Comparison of ENCODE assay signal across 1 cellular context in the genomic region with DNA sequence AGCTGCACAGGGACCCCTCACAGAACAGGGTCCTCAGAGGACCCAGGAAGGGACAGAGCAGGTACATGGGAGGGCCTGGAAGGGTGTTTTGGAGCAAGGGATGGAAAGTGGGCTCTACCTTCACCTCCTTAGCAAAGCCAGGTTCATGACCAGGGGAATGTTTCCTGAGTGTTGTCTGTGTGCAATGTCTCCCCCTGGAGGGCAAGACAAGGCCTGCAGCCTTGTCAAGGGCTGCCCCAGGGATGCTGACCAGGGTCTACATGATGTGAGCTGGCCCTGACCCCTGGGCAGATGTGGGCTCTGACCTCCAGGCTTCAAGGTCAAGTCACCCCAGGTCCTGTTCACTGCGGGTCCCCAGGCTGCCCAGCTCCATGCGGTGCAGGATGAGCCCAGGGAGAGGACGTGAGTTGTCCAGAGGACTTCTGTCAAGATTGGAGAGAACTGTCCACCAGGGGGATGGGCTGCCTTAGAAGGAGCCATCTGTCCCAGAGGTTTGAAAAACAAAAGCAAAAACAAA.
TF ChIP-seq lines count a peak whose summit lies in the region.

No MANE protein-coding gene starts in this region.

TF ChIP-seq in GM12878, 131 proteins besides CTCF, POLR2A, EP300 and RAD21 (continued from another document and continues in another):
- TF ChIP-seq CEBPZ (IDR thresholded peaks at IDR 0.05; ENCODE audit: low read depth, low read length) (no peak), CHD4 (IDR thresholded peaks at IDR 0.05) (no peak), SP1 (IDR thresholded peaks at IDR 0.05; ENCODE audit: low read depth, low read length) (no peak), CBX3 (IDR thresholded peaks at IDR 0.05; ENCODE audit: borderline replicate concordance, low read depth) (no peak), E4F1 (IDR thresholded peaks at IDR 0.05; ENCODE audit: borderline replicate concordance, partially characterized antibody) (no peak), CBFB (IDR thresholded peaks at IDR 0.05; ENCODE audit: low read depth) (no peak), NR2C1 (IDR thresholded peaks at IDR 0.05) (no peak), ATF7 (IDR thresholded peaks at IDR 0.05; ENCODE audit: low read depth) (no peak), MEF2A (IDR thresholded peaks at IDR 0.05; ENCODE audit: insufficient read depth, low read depth, low read length) (no peak), MEF2B (IDR thresholded peaks at IDR 0.05; ENCODE audit: partially characterized antibody, poor library complexity, severe bottlenecking) (no peak), PRDM15 (CRISPR knock-in tag; IDR thresholded peaks at IDR 0.05) (no peak), SRF (IDR thresholded peaks at IDR 0.05; ENCODE audit: low read depth in 2 of 2, low read length in 2 of 2) (no peak), FOS (IDR thresholded peaks at IDR 0.05; ENCODE audit: borderline replicate concordance, extremely low read depth, insufficient read length) (no peak), RB1 (IDR thresholded peaks at IDR 0.05; ENCODE audit: borderline replicate concordance) (no peak), TBL1XR1 (IDR thresholded peaks at IDR 0.05; ENCODE audit: low read depth, low read length) (no peak), NFXL1 (IDR thresholded peaks at IDR 0.05; ENCODE audit: borderline replicate concordance) (no peak), SIN3A (IDR thresholded peaks at IDR 0.05; ENCODE audit: low read depth, low read length) (no peak), ZNF217 (IDR thresholded peaks at IDR 0.05) (no peak), EED (IDR thresholded peaks at IDR 0.05; ENCODE audit: low read depth) (0 out of 2 replicates have a peak, but pooled peaks have one; percentile 40), CEBPB (IDR thresholded peaks at IDR 0.05; ENCODE audit: borderline replicate concordance in 1 of 2, low read depth in 2 of 2, low read length in 2 of 2) (no peak), ATF3 (IDR thresholded peaks at IDR 0.05; ENCODE audit: borderline replicate concordance, extremely low read depth, low read depth, low read length) (no peak), RELA (IDR thresholded peaks at IDR 0.05; ENCODE audit: borderline replicate concordance, partially characterized antibody) (no peak), EZH2 (IDR thresholded peaks at IDR 0.05; ENCODE audit: borderline replicate concordance, control insufficient read depth, low read depth, low read length) (no peak), NBN (IDR thresholded peaks at IDR 0.05) (peak; percentile 47; the same call in 1 of the 2 replicates), BMI1 (IDR thresholded peaks at IDR 0.05; ENCODE audit: borderline replicate concordance) (no peak), KLF5 (IDR thresholded peaks at IDR 0.05; ENCODE audit: partially characterized antibody) (no peak), BHLHE40 (IDR thresholded peaks at IDR 0.05; ENCODE audit: borderline replicate concordance in 1 of 2, low read depth in 2 of 2, low read length in 1 of 2) (0 out of 4 replicates have a peak, but pooled peaks of 1 of the 2 experiments have one; percentile 32), IKZF1 (conservative IDR thresholded peaks at IDR 0.05) (peak; percentile 60), BCL11A (IDR thresholded peaks at IDR 0.05; ENCODE audit: low read depth, low read length) (no peak), SREBF2 (IDR thresholded peaks at IDR 0.05; ENCODE audit: low read length) (no peak), GATAD2B (conservative IDR thresholded peaks at IDR 0.05; ENCODE audit: low read depth) (0 out of 2 replicates have a peak, but pooled peaks have one; percentile 34)
- TF ChIP-seq, protein P1, sequence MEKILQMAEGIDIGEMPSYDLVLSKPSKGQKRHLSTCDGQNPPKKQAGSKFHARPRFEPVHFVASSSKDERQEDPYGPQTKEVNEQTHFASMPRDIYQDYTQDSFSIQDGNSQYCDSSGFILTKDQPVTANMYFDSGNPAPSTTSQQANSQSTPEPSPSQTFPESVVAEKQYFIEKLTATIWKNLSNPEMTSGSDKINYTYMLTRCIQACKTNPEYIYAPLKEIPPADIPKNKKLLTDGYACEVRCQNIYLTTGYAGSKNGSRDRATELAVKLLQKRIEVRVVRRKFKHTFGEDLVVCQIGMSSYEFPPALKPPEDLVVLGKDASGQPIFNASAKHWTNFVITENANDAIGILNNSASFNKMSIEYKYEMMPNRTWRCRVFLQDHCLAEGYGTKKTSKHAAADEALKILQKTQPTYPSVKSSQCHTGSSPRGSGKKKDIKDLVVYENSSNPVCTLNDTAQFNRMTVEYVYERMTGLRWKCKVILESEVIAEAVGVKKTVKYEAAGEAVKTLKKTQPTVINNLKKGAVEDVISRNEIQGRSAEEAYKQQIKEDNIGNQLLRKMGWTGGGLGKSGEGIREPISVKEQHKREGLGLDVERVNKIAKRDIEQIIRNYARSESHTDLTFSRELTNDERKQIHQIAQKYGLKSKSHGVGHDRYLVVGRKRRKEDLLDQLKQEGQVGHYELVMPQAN (conservative IDR thresholded peaks at IDR 0.05): no peak
- TF ChIP-seq, protein P2, sequence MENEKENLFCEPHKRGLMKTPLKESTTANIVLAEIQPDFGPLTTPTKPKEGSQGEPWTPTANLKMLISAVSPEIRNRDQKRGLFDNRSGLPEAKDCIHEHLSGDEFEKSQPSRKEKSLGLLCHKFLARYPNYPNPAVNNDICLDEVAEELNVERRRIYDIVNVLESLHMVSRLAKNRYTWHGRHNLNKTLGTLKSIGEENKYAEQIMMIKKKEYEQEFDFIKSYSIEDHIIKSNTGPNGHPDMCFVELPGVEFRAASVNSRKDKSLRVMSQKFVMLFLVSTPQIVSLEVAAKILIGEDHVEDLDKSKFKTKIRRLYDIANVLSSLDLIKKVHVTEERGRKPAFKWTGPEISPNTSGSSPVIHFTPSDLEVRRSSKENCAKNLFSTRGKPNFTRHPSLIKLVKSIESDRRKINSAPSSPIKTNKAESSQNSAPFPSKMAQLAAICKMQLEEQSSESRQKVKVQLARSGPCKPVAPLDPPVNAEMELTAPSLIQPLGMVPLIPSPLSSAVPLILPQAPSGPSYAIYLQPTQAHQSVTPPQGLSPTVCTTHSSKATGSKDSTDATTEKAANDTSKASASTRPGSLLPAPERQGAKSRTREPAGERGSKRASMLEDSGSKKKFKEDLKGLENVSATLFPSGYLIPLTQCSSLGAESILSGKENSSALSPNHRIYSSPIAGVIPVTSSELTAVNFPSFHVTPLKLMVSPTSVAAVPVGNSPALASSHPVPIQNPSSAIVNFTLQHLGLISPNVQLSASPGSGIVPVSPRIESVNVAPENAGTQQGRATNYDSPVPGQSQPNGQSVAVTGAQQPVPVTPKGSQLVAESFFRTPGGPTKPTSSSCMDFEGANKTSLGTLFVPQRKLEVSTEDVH (IDR thresholded peaks at IDR 0.05; ENCODE audit: low read depth, partially characterized antibody): no peak
- TF ChIP-seq, protein P3, sequence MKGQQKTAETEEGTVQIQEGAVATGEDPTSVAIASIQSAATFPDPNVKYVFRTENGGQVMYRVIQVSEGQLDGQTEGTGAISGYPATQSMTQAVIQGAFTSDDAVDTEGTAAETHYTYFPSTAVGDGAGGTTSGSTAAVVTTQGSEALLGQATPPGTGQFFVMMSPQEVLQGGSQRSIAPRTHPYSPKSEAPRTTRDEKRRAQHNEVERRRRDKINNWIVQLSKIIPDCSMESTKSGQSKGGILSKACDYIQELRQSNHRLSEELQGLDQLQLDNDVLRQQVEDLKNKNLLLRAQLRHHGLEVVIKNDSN (IDR thresholded peaks at IDR 0.05; ENCODE audit: borderline replicate concordance, extremely low read length, insufficient read depth, low read depth, low read length): no peak
- TF ChIP-seq, protein P4, sequence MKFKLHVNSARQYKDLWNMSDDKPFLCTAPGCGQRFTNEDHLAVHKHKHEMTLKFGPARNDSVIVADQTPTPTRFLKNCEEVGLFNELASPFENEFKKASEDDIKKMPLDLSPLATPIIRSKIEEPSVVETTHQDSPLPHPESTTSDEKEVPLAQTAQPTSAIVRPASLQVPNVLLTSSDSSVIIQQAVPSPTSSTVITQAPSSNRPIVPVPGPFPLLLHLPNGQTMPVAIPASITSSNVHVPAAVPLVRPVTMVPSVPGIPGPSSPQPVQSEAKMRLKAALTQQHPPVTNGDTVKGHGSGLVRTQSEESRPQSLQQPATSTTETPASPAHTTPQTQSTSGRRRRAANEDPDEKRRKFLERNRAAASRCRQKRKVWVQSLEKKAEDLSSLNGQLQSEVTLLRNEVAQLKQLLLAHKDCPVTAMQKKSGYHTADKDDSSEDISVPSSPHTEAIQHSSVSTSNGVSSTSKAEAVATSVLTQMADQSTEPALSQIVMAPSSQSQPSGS (IDR thresholded peaks at IDR 0.05; ENCODE audit: low read length): no peak
- TF ChIP-seq, protein P5, sequence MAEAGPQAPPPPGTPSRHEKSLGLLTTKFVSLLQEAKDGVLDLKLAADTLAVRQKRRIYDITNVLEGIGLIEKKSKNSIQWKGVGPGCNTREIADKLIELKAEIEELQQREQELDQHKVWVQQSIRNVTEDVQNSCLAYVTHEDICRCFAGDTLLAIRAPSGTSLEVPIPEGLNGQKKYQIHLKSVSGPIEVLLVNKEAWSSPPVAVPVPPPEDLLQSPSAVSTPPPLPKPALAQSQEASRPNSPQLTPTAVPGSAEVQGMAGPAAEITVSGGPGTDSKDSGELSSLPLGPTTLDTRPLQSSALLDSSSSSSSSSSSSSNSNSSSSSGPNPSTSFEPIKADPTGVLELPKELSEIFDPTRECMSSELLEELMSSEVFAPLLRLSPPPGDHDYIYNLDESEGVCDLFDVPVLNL (IDR thresholded peaks at IDR 0.05; ENCODE audit: low read depth, low read length): no peak
- TF ChIP-seq, protein P6, sequence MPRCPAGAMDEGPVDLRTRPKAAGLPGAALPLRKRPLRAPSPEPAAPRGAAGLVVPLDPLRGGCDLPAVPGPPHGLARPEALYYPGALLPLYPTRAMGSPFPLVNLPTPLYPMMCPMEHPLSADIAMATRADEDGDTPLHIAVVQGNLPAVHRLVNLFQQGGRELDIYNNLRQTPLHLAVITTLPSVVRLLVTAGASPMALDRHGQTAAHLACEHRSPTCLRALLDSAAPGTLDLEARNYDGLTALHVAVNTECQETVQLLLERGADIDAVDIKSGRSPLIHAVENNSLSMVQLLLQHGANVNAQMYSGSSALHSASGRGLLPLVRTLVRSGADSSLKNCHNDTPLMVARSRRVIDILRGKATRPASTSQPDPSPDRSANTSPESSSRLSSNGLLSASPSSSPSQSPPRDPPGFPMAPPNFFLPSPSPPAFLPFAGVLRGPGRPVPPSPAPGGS (IDR thresholded peaks at IDR 0.05; ENCODE audit: borderline replicate concordance, insufficient read depth, low read depth, low read length, poor library complexity, severe bottlenecking): no peak
